ENCODE assay signal across 20 cellular contexts in the genomic region with DNA sequence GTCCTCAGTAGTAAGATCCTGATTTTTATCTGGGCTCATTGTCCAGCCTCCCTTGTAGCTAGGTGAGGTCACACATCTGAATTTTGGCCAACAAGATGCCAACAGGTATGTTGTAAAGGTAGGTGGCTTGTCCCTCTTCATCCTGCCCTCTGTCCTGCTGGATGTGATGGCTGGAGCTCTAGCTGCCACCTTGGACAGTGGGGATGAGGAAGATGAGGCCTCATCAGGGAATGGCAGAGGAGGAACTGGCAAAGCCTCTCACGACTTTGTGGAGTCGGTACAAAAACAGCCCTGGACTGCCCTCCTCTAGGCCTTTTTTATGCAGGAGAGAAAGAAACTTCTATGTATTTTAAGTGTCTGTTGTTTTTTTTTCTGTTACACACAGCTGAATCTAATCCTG. TPM values are rescaled to one million over a fixed set of nuclear protein-coding genes. Genes with fewer than 3 reads are reported as not detected.
DNase-seq lines count a peak whose midpoint lies in the region; ATAC-seq, FAIRE-seq and TF ChIP-seq lines count a peak whose summit lies in the region.
"Had no signal": no experiment of that assay in that cellular context is flagged by ENCODE, and none has a peak within 500 bp of the region (broad histone marks: within the 10 kb centered on the region; RNA-seq: fewer than 3 reads in every experiment).

No MANE protein-coding gene starts in this region.

- H3K4me1 ChIP-seq in right lobe of liver = peaks cover 0 to 7% (median 0%) of the 10 kb centered on the region in 4 donors
- H3K4me1 ChIP-seq in HepG2 (ENCODE audit: insufficient read depth, low read length) = peaks cover 29% of the 10 kb centered on the region
- peaks cover 53% of the 10 kb centered on the region for H3K4me1 ChIP-seq in hepatocyte (ENCODE audit: insufficient read depth)
- H3K4me1 ChIP-seq in skeletal muscle tissue (ENCODE audit: control insufficient read depth in 3 of 3, insufficient read depth in 3 of 3, low read length in 3 of 3) = peaks cover 23 to 44% (median 36%) of the 10 kb centered on the region in 3 donors
- H3K4me1 ChIP-seq: HAP-1 had no signal

- ATAC-seq in right lobe of liver (no peak), HepG2 (no peak), HG02763 (IDR thresholded peaks at IDR 0.05; ENCODE audit: unreplicated experiment) (no peak)
- ATAC-seq in activated CD8-positive, alpha-beta memory T cell treated with anti-CD3 and anti-CD28 coated beads, Interleukin-2, amount 10 ng/mL, durations not matched to agents 7 days and 5 days = no peak

- no peak overlapping the region for H2AFZ ChIP-seq in HepG2 (ENCODE audit: low read length)
- no peak overlapping the region for H2AFZ ChIP-seq in hepatocyte

- POLR2A ChIA-PET in HepG2 (lab: Yijun Ruan, JAX) = interaction anchor here (3.9 kb wide), 1 partner anchor 12 kb away, joined by 33 read pairs; a partner anchor contains a TSS
- POLR2A ChIA-PET in activated CD4-positive, alpha-beta memory T cell treated with anti-CD3 and anti-CD28 coated beads for 36 hours (lab: Charles Lee) = no interaction called here

- H3K4me2 ChIP-seq in HepG2 (ENCODE audit: low read depth, low read length) = no peak overlapping the region
- H3K4me2 ChIP-seq in hepatocyte = peak overlapping the region; percentile 27

- TF ChIP-seq CTCF in right lobe of liver (IDR thresholded peaks at IDR 0.05) (no peak), HepG2 (CRISPR knock-in tag; IDR thresholded peaks at IDR 0.05) (no peak), hepatocyte (IDR thresholded peaks at IDR 0.05; ENCODE audit: poor library complexity) (no peak)

- peaks cover 18% of the 10 kb centered on the region for H3K27me3 Mint-ChIP-seq in activated CD8-positive, alpha-beta memory T cell treated with anti-CD3 and anti-CD28 coated beads, Interleukin-2, amount 10 ng/mL, durations not matched to agents 7 days and 5 days
- H3K27me3 Mint-ChIP-seq in activated CD4-positive, alpha-beta memory T cell treated with anti-CD3 and anti-CD28 coated beads for 36 hours = no peaks in the 10 kb centered on the region
- H3K27me3 Mint-ChIP-seq: dendritic cell treated with granulocyte-macrophage colony-stimulating factor and Interleukin-4, amounts not matched to agents 40 ng/mL and 50 ng/mL, for 4 days; type B pancreatic cell had no signal

- DNase-seq in right lobe of liver = peak in 2 of 3 donors; percentile 1 to 12
- no peak for DNase-seq in HepG2 (ENCODE audit: low spot score)
- DNase-seq in hepatocyte (ENCODE audit: low spot score) = no peak
- DNase-seq in activated CD8-positive, alpha-beta memory T cell treated with anti-CD3 and anti-CD28 coated beads, Interleukin-2, amount 10 ng/mL, durations not matched to agents 7 days and 5 days = no peak
- no peak for DNase-seq in activated CD4-positive, alpha-beta memory T cell treated with anti-CD3 and anti-CD28 coated beads for 36 hours
- no peak for DNase-seq in iPS-NIHi7 (ENCODE audit: extremely low spot score)
- DNase-seq: activated CD4-positive, alpha-beta T cell treated with anti-CD3 and anti-CD28 coated beads for 4 hours; activated naive CD4-positive, alpha-beta T cell treated with anti-CD3 and anti-CD28 coated beads for 36 hours; activated T-cell treated with anti-CD3 and anti-CD28 coated beads for 4 hours; NCI-H1105; NCI-H526 treated with DMSO at 0.1 percent for 48 hours had no signal

- TF ChIP-seq POLR2A in right lobe of liver (IDR thresholded peaks at IDR 0.05) (no peak), HepG2 (IDR thresholded peaks at IDR 0.05; ENCODE audit: insufficient read depth in 1 of 2, low read depth in 2 of 2, low read length in 2 of 2) (no peak)

- intact Hi-C loops in right lobe of liver (cut with DNase I) = no loop called here
- intact Hi-C loops in HepG2 (cut with micrococcal nuclease; ENCODE audit: unreplicated experiment) = no loop called here
- intact Hi-C loops in activated CD4-positive, alpha-beta memory T cell treated with anti-CD3 and anti-CD28 coated beads for 36 hours (cut with micrococcal nuclease) = no loop called here

- H4K20me1 ChIP-seq in HepG2 (ENCODE audit: insufficient read depth, low read length) (no peaks in the 10 kb centered on the region), hepatocyte (ENCODE audit: insufficient read depth, poor library complexity, severe bottlenecking) (no peaks in the 10 kb centered on the region)

- BruUV-seq in HepG2 (replicated peaks; lab: Mats Ljungman, UMichigan) = no TSS peak

- H3K9me3 ChIP-seq in right lobe of liver (no peaks in the 10 kb centered on the region), HepG2 (ENCODE audit: low read length) (no peaks in the 10 kb centered on the region), hepatocyte (ENCODE audit: low read depth) (no peaks in the 10 kb centered on the region), skeletal muscle tissue (ENCODE audit: control insufficient read depth in 3 of 3, low read length in 3 of 3) (no peaks in the 10 kb centered on the region)
- H3K9me3 ChIP-seq: HAP-1, SJSA1 had no signal

- no peaks in the 10 kb centered on the region for H3K4me1 Mint-ChIP-seq in activated CD8-positive, alpha-beta memory T cell treated with anti-CD3 and anti-CD28 coated beads, Interleukin-2, amount 10 ng/mL, durations not matched to agents 7 days and 5 days
- peaks cover 4% of the 10 kb centered on the region for H3K4me1 Mint-ChIP-seq in activated CD4-positive, alpha-beta memory T cell treated with anti-CD3 and anti-CD28 coated beads for 36 hours (ENCODE audit: low read depth)

- H3K79me2 ChIP-seq in HepG2 (ENCODE audit: insufficient read depth, low read length) (no peaks in the 10 kb centered on the region), hepatocyte (peaks cover 14% of the 10 kb centered on the region)

- H3K27me3 ChIP-seq in right lobe of liver (no peaks in the 10 kb centered on the region), HepG2 (ENCODE audit: control insufficient read depth in 1 of 2, insufficient read depth in 2 of 2, low read length in 2 of 2) (peaks cover 0 to 20% of the 10 kb centered on the region in 2 experiments; a peak in 2 of 5 replicates), hepatocyte (no peaks in the 10 kb centered on the region), skeletal muscle tissue (ENCODE audit: control insufficient read depth in 3 of 3, insufficient read depth in 3 of 3, low read length in 3 of 3) (no peaks in the 10 kb centered on the region)
- H3K27me3 ChIP-seq: SJSA1 had no signal

- FAIRE-seq in HepG2 (lab: Jason Lieb, UNC) = no peak

- no peak overlapping the region for H3K27ac Mint-ChIP-seq in activated CD8-positive, alpha-beta memory T cell treated with anti-CD3 and anti-CD28 coated beads, Interleukin-2, amount 10 ng/mL, durations not matched to agents 7 days and 5 days
- H3K27ac Mint-ChIP-seq in activated CD4-positive, alpha-beta memory T cell treated with anti-CD3 and anti-CD28 coated beads for 36 hours = no peak overlapping the region
- H3K27ac Mint-ChIP-seq: activated naive CD4-positive, alpha-beta T cell treated with anti-CD3 and anti-CD28 coated beads for 36 hours; dendritic cell treated with granulocyte-macrophage colony-stimulating factor and Interleukin-4, amounts not matched to agents 40 ng/mL and 50 ng/mL, for 4 days; type B pancreatic cell had no signal

- no peak overlapping the region for H3K4me3 ChIP-seq in right lobe of liver
- H3K4me3 ChIP-seq in HepG2 (replicated peaks in 1 of 3; ENCODE audit: insufficient read depth in 1 of 3, low read depth in 2 of 3, low read length in 3 of 3) = no peak overlapping the region
- no peak overlapping the region for H3K4me3 ChIP-seq in hepatocyte
- no peak overlapping the region for H3K4me3 ChIP-seq in skeletal muscle tissue (ENCODE audit: low read length in 3 of 3)
- H3K4me3 ChIP-seq: HAP-1, SJSA1 had no signal

- H3K9ac ChIP-seq in HepG2 (ENCODE audit: insufficient read depth, low read depth, low read length) = no peak overlapping the region
- H3K9ac ChIP-seq in skeletal muscle tissue (ENCODE audit: low read depth in 1 of 3, low read length in 3 of 3) = no peak overlapping the region

- in situ Hi-C loops in HepG2 (cut with HindIII; ENCODE audit: extremely low pct_ligation_motif_present, low pct_unique_long_range_greater_than_20kb) = no loop called here

- no peaks in the 10 kb centered on the region for H3K36me3 Mint-ChIP-seq in activated CD8-positive, alpha-beta memory T cell treated with anti-CD3 and anti-CD28 coated beads, Interleukin-2, amount 10 ng/mL, durations not matched to agents 7 days and 5 days
- H3K36me3 Mint-ChIP-seq in activated CD4-positive, alpha-beta memory T cell treated with anti-CD3 and anti-CD28 coated beads for 36 hours = no peaks in the 10 kb centered on the region

- H3K27ac ChIP-seq in right lobe of liver (no peak overlapping the region), HepG2 (ENCODE audit: extremely low read length, insufficient read depth, low read length) (no peak overlapping the region), hepatocyte (peak overlapping the region; percentile 90), skeletal muscle tissue (ENCODE audit: low read depth, low read length) (peak overlapping the region; percentile 1)
- H3K27ac ChIP-seq: SJSA1 had no signal

- H3K4me3 Mint-ChIP-seq in activated CD8-positive, alpha-beta memory T cell treated with anti-CD3 and anti-CD28 coated beads, Interleukin-2, amount 10 ng/mL, durations not matched to agents 7 days and 5 days = no peak overlapping the region
- H3K4me3 Mint-ChIP-seq in activated CD4-positive, alpha-beta memory T cell treated with anti-CD3 and anti-CD28 coated beads for 36 hours = no peak overlapping the region
- H3K4me3 Mint-ChIP-seq: activated naive CD4-positive, alpha-beta T cell treated with anti-CD3 and anti-CD28 coated beads for 36 hours; dendritic cell treated with granulocyte-macrophage colony-stimulating factor and Interleukin-4, amounts not matched to agents 40 ng/mL and 50 ng/mL, for 4 days; type B pancreatic cell had no signal

- no peaks in the 10 kb centered on the region for H3K9me2 ChIP-seq in hepatocyte (replicated peaks; ENCODE audit: insufficient read depth)

- H3K36me3 ChIP-seq in right lobe of liver (no peaks in the 10 kb centered on the region), HepG2 (replicated peaks in 1 of 2; ENCODE audit: control insufficient read depth in 1 of 2, insufficient read depth in 2 of 2, low read length in 2 of 2) (peaks cover 0 to 6% of the 10 kb centered on the region in 2 experiments; a peak in 1 of 5 replicates), hepatocyte (replicated peaks; ENCODE audit: insufficient read depth, low read depth) (no peaks in the 10 kb centered on the region), skeletal muscle tissue (ENCODE audit: control insufficient read depth in 3 of 3, insufficient read depth in 3 of 3, low read length in 3 of 3) (peaks cover 0 to 4% (median 3%) of the 10 kb centered on the region in 3 donors)

- H3K9me3 Mint-ChIP-seq in activated CD8-positive, alpha-beta memory T cell treated with anti-CD3 and anti-CD28 coated beads, Interleukin-2, amount 10 ng/mL, durations not matched to agents 7 days and 5 days (ENCODE audit: low read depth) = no peaks in the 10 kb centered on the region
- H3K9me3 Mint-ChIP-seq in activated CD4-positive, alpha-beta memory T cell treated with anti-CD3 and anti-CD28 coated beads for 36 hours = no peaks in the 10 kb centered on the region
- H3K9me3 Mint-ChIP-seq: activated naive CD4-positive, alpha-beta T cell treated with anti-CD3 and anti-CD28 coated beads for 36 hours; dendritic cell treated with granulocyte-macrophage colony-stimulating factor and Interleukin-4, amounts not matched to agents 40 ng/mL and 50 ng/mL, for 4 days; type B pancreatic cell had no signal

- 36% methylated on average over 2 of the region's 2 CpGs for WGBS in right lobe of liver (ENCODE audit: insufficient coverage, low coverage, low lambda C conversion rate, missing lambda C conversion rate)
- 25% methylated on average over 2 of the region's 2 CpGs for WGBS in HepG2 (ENCODE audit: low lambda C conversion rate)
- WGBS in hepatocyte (ENCODE audit: low lambda C conversion rate, missing lambda C conversion rate) = 38% methylated on average over 2 of the region's 2 CpGs

- TF ChIP-seq RAD21 in HepG2 (CRISPR knock-in tag; IDR thresholded peaks at IDR 0.05) = no peak

- TF ChIP-seq EP300 in HepG2 (IDR thresholded peaks at IDR 0.05; ENCODE audit: low read depth in 2 of 2, low read length in 2 of 2) = no peak
- no peak for TF ChIP-seq EP300 in HepG2 (CRISPR knock-in tag; IDR thresholded peaks at IDR 0.05; ENCODE audit: borderline replicate concordance)

- CTCF ChIA-PET in HepG2 (lab: Yijun Ruan, JAX; ENCODE audit: low intra/inter-chr PET ratio, low total read pairs) = no interaction called here
- CTCF ChIA-PET in activated CD8-positive, alpha-beta memory T cell treated with anti-CD3 and anti-CD28 coated beads, Interleukin-2, amount 10 ng/mL, durations not matched to agents 7 days and 5 days (lab: Charles Lee) = interaction anchor here (0.7 to 1.9 kb wide), 2 partner anchors 26 to 78 kb away, joined by 3 to 5 read pairs; a partner anchor contains a TSS
- CTCF ChIA-PET in activated CD4-positive, alpha-beta memory T cell treated with anti-CD3 and anti-CD28 coated beads for 36 hours (lab: Charles Lee) = interaction anchor here (1.2 kb wide), 1 partner anchor 27 kb away, joined by 7 read pairs; a partner anchor contains a TSS

RNA-seq across cellular contexts. Expression of a gene that starts 2.4 kb away (rescaled TPM):
- total RNA-seq in right lobe of liver (10 to 100 TPM in 2 of 6 experiments, 1 to 10 TPM in 4; 2.3 to 12.0 (median 6.5) TPM), HepG2 (2016; rRNA removed; fragmentation: Illumina TruSeq; extraction: Trizol) (not detected in 2 replicates), hepatocyte (360 and 362 TPM in 2 replicates), skeletal muscle tissue (29.2 TPM)
- total RNA-seq in HepG2 (2016; cell fraction: cytosol; rRNA removed; fragmentation: Illumina TruSeq; extraction: Trizol; ENCODE audit: low read depth) = not detected in 2 replicates
- total RNA-seq in HepG2 (2016; cell fraction: insoluble cytoplasmic fraction; rRNA removed; fragmentation: Illumina TruSeq; extraction: Trizol) = 0.13 TPM in 1 of 2 replicates, not detected in the other
- total RNA-seq in HepG2 (2016; cell fraction: membrane; rRNA removed; fragmentation: Illumina TruSeq; extraction: Trizol) = not detected in 2 replicates
- not detected in 2 replicates for total RNA-seq in HepG2 (2016; cell fraction: nucleus; rRNA removed; fragmentation: Illumina TruSeq; extraction: Trizol)
- polyA plus RNA-seq in HepG2 (2011; rRNA removed) (0.08 and 0.59 TPM in 2 replicates), hepatocyte (739 and 801 TPM in 2 replicates)
- 0.16 and 0.23 TPM in 2 replicates for polyA plus RNA-seq in HepG2 (2011; cell fraction: cytosol; rRNA removed)
- 0.23 and 0.88 TPM in 2 replicates for polyA plus RNA-seq in HepG2 (2011; cell fraction: nucleus; rRNA removed)
- 0.27 and 0.75 TPM in 2 replicates for polyA plus RNA-seq in HepG2 (2012)
- not detected in 2 replicates for polyA plus RNA-seq in HepG2 (2016; cell fraction: cytosol; fragmentation: Illumina TruSeq; extraction: Trizol; ENCODE audit: low read depth)
- not detected in 2 replicates for polyA plus RNA-seq in HepG2 (2016; cell fraction: insoluble cytoplasmic fraction; fragmentation: Illumina TruSeq; extraction: Trizol; ENCODE audit: low read depth)
- polyA plus RNA-seq in HepG2 (2016; cell fraction: membrane; fragmentation: Illumina TruSeq; extraction: Trizol; ENCODE audit: low read depth) = not detected in 2 replicates
- polyA plus RNA-seq in HepG2 (2016; cell fraction: nucleus; fragmentation: Illumina TruSeq; extraction: Trizol; ENCODE audit: insufficient read depth, low read depth) = not detected in 2 replicates
- 0.12 TPM in 1 of 2 replicates, not detected in the other for polyA minus RNA-seq in HepG2 (2011; rRNA and poly(A)+ RNA removed; ENCODE audit: low replicate concordance)
- polyA minus RNA-seq in HepG2 (2011; cell fraction: cytosol; rRNA and poly(A)+ RNA removed) = 0.69 TPM in 1 of 2 replicates, not detected in the other
- polyA minus RNA-seq in HepG2 (2011; cell fraction: nucleus; rRNA and poly(A)+ RNA removed) = not detected in 2 replicates
- total RNA-seq in activated CD8-positive, alpha-beta memory T cell treated with anti-CD3 and anti-CD28 coated beads, Interleukin-2, amount 10 ng/mL, durations not matched to agents 7 days and 5 days = not detected
- total RNA-seq in activated CD4-positive, alpha-beta memory T cell treated with anti-CD3 and anti-CD28 coated beads for 36 hours = not detected
- total RNA-seq: activated naive CD4-positive, alpha-beta T cell treated with anti-CD3 and anti-CD28 coated beads for 36 hours; epithelial cell of proximal tubule; glomerular endothelial cell had no signal

RNA-seq across cellular contexts. Expression of a gene that starts 11.1 kb away (rescaled TPM):
- total RNA-seq in right lobe of liver = 1 to 10 TPM; 5.7 to 9.2 (median 6.7) TPM
- 2.9 and 3.7 TPM in 2 replicates for total RNA-seq in HepG2 (2016; rRNA removed; fragmentation: Illumina TruSeq; extraction: Trizol)
- 2.7 and 3.5 TPM in 2 replicates for total RNA-seq in HepG2 (2016; cell fraction: cytosol; rRNA removed; fragmentation: Illumina TruSeq; extraction: Trizol; ENCODE audit: low read depth)
- 3.5 and 4.6 TPM in 2 replicates for total RNA-seq in HepG2 (2016; cell fraction: insoluble cytoplasmic fraction; rRNA removed; fragmentation: Illumina TruSeq; extraction: Trizol)
- 4.4 and 4.5 TPM in 2 replicates for total RNA-seq in HepG2 (2016; cell fraction: membrane; rRNA removed; fragmentation: Illumina TruSeq; extraction: Trizol)
- 5.1 and 5.6 TPM in 2 replicates for total RNA-seq in HepG2 (2016; cell fraction: nucleus; rRNA removed; fragmentation: Illumina TruSeq; extraction: Trizol)
- polyA plus RNA-seq in HepG2 (2011; rRNA removed) = 5.9 and 6.4 TPM in 2 replicates
- 2.6 TPM in 2 replicates for polyA plus RNA-seq in HepG2 (2011; cell fraction: cytosol; rRNA removed)
- 15.5 and 19.3 TPM in 2 replicates for polyA plus RNA-seq in HepG2 (2011; cell fraction: nucleus; rRNA removed)
- polyA plus RNA-seq in HepG2 (2012) = 4.7 and 7.2 TPM in 2 replicates
- polyA plus RNA-seq in HepG2 (2016; cell fraction: cytosol; fragmentation: Illumina TruSeq; extraction: Trizol; ENCODE audit: low read depth) = 2.3 and 3.1 TPM in 2 replicates
- polyA plus RNA-seq in HepG2 (2016; cell fraction: insoluble cytoplasmic fraction; fragmentation: Illumina TruSeq; extraction: Trizol; ENCODE audit: low read depth) = 5.8 and 8.5 TPM in 2 replicates
- 4.2 TPM in 2 replicates for polyA plus RNA-seq in HepG2 (2016; cell fraction: membrane; fragmentation: Illumina TruSeq; extraction: Trizol; ENCODE audit: low read depth)
- polyA plus RNA-seq in HepG2 (2016; cell fraction: nucleus; fragmentation: Illumina TruSeq; extraction: Trizol; ENCODE audit: insufficient read depth, low read depth) = 12.9 and 19.5 TPM in 2 replicates
- polyA minus RNA-seq in HepG2 (2011; rRNA and poly(A)+ RNA removed; ENCODE audit: low replicate concordance) = 23.8 and 23.9 TPM in 2 replicates
- polyA minus RNA-seq in HepG2 (2011; cell fraction: cytosol; rRNA and poly(A)+ RNA removed) = 4.7 and 7.5 TPM in 2 replicates
- polyA minus RNA-seq in HepG2 (2011; cell fraction: nucleus; rRNA and poly(A)+ RNA removed) = 20.3 and 20.4 TPM in 2 replicates
- total RNA-seq in hepatocyte = 19.9 and 26.1 TPM in 2 replicates
- 36.9 and 49.0 TPM in 2 replicates for polyA plus RNA-seq in hepatocyte
- 7.8 TPM for total RNA-seq in skeletal muscle tissue
- total RNA-seq in activated CD8-positive, alpha-beta memory T cell treated with anti-CD3 and anti-CD28 coated beads, Interleukin-2, amount 10 ng/mL, durations not matched to agents 7 days and 5 days = 10 to 100 TPM; 16.9 to 27.8 TPM
- 10 to 100 TPM; 15.4 to 17.2 TPM for total RNA-seq in activated CD4-positive, alpha-beta memory T cell treated with anti-CD3 and anti-CD28 coated beads for 36 hours

RNA-seq across cellular contexts. Expression of a gene that starts 21.6 kb away (rescaled TPM):
- total RNA-seq in right lobe of liver (under 1 TPM; 0.12 to 0.86 (median 0.54) TPM), HepG2 (2016; rRNA removed; fragmentation: Illumina TruSeq; extraction: Trizol) (not detected in 2 replicates), hepatocyte (5.4 and 7.8 TPM in 2 replicates), skeletal muscle tissue (2.1 TPM)
- total RNA-seq in HepG2 (2016; cell fraction: cytosol; rRNA removed; fragmentation: Illumina TruSeq; extraction: Trizol; ENCODE audit: low read depth) = not detected in 2 replicates
- not detected in 2 replicates for total RNA-seq in HepG2 (2016; cell fraction: insoluble cytoplasmic fraction; rRNA removed; fragmentation: Illumina TruSeq; extraction: Trizol)
- total RNA-seq in HepG2 (2016; cell fraction: membrane; rRNA removed; fragmentation: Illumina TruSeq; extraction: Trizol) = not detected in 2 replicates
- not detected in 2 replicates for total RNA-seq in HepG2 (2016; cell fraction: nucleus; rRNA removed; fragmentation: Illumina TruSeq; extraction: Trizol)
- polyA plus RNA-seq in HepG2 (2011; rRNA removed) (0.01 and 0.05 TPM in 2 replicates), hepatocyte (8.6 and 11.3 TPM in 2 replicates)
- 0.01 TPM in 1 of 2 replicates, not detected in the other for polyA plus RNA-seq in HepG2 (2011; cell fraction: cytosol; rRNA removed)
- polyA plus RNA-seq in HepG2 (2011; cell fraction: nucleus; rRNA removed) = 0.73 and 0.85 TPM in 2 replicates
- polyA plus RNA-seq in HepG2 (2012) = 0.27 and 0.52 TPM in 2 replicates
- not detected in 2 replicates for polyA plus RNA-seq in HepG2 (2016; cell fraction: cytosol; fragmentation: Illumina TruSeq; extraction: Trizol; ENCODE audit: low read depth)
- not detected in 2 replicates for polyA plus RNA-seq in HepG2 (2016; cell fraction: insoluble cytoplasmic fraction; fragmentation: Illumina TruSeq; extraction: Trizol; ENCODE audit: low read depth)
- polyA plus RNA-seq in HepG2 (2016; cell fraction: membrane; fragmentation: Illumina TruSeq; extraction: Trizol; ENCODE audit: low read depth) = not detected in 2 replicates
- polyA plus RNA-seq in HepG2 (2016; cell fraction: nucleus; fragmentation: Illumina TruSeq; extraction: Trizol; ENCODE audit: insufficient read depth, low read depth) = not detected in 2 replicates
- 0.14 TPM in 1 of 2 replicates, not detected in the other for polyA minus RNA-seq in HepG2 (2011; rRNA and poly(A)+ RNA removed; ENCODE audit: low replicate concordance)
- polyA minus RNA-seq in HepG2 (2011; cell fraction: cytosol; rRNA and poly(A)+ RNA removed) = not detected in 2 replicates
- polyA minus RNA-seq in HepG2 (2011; cell fraction: nucleus; rRNA and poly(A)+ RNA removed) = 0.13 TPM in 1 of 2 replicates, not detected in the other
- total RNA-seq in activated CD8-positive, alpha-beta memory T cell treated with anti-CD3 and anti-CD28 coated beads, Interleukin-2, amount 10 ng/mL, durations not matched to agents 7 days and 5 days = under 1 TPM; 0.14 to 0.20 TPM
- under 1 TPM; 0.86 to 0.97 TPM for total RNA-seq in activated CD4-positive, alpha-beta memory T cell treated with anti-CD3 and anti-CD28 coated beads for 36 hours
- total RNA-seq: LHCN-M2, SJSA1 had no signal

RNA-seq across cellular contexts. Expression of a gene that starts 26.9 kb away (rescaled TPM):
- total RNA-seq in right lobe of liver (10 to 100 TPM in 2 of 6 experiments, 1 to 10 TPM in 4; 2.3 to 27.9 (median 5.7) TPM), HepG2 (2016; rRNA removed; fragmentation: Illumina TruSeq; extraction: Trizol) (26.2 and 27.7 TPM in 2 replicates), hepatocyte (19.0 and 29.6 TPM in 2 replicates), skeletal muscle tissue (3.1 TPM)
- 7.2 and 9.1 TPM in 2 replicates for total RNA-seq in HepG2 (2016; cell fraction: cytosol; rRNA removed; fragmentation: Illumina TruSeq; extraction: Trizol; ENCODE audit: low read depth)
- 28.5 TPM in 2 replicates for total RNA-seq in HepG2 (2016; cell fraction: insoluble cytoplasmic fraction; rRNA removed; fragmentation: Illumina TruSeq; extraction: Trizol)
- 9.6 and 12.5 TPM in 2 replicates for total RNA-seq in HepG2 (2016; cell fraction: membrane; rRNA removed; fragmentation: Illumina TruSeq; extraction: Trizol)
- 16.8 and 19.2 TPM in 2 replicates for total RNA-seq in HepG2 (2016; cell fraction: nucleus; rRNA removed; fragmentation: Illumina TruSeq; extraction: Trizol)
- polyA plus RNA-seq in HepG2 (2011; rRNA removed) (28.7 and 31.1 TPM in 2 replicates), hepatocyte (30.8 and 51.3 TPM in 2 replicates)
- 19.7 and 34.3 TPM in 2 replicates for polyA plus RNA-seq in HepG2 (2011; cell fraction: cytosol; rRNA removed)
- polyA plus RNA-seq in HepG2 (2011; cell fraction: nucleus; rRNA removed) = 46.3 and 48.7 TPM in 2 replicates
- polyA plus RNA-seq in HepG2 (2012) = 11.8 and 12.8 TPM in 2 replicates
- polyA plus RNA-seq in HepG2 (2016; cell fraction: cytosol; fragmentation: Illumina TruSeq; extraction: Trizol; ENCODE audit: low read depth) = 6.7 and 10.3 TPM in 2 replicates
- 27.9 and 32.0 TPM in 2 replicates for polyA plus RNA-seq in HepG2 (2016; cell fraction: insoluble cytoplasmic fraction; fragmentation: Illumina TruSeq; extraction: Trizol; ENCODE audit: low read depth)
- polyA plus RNA-seq in HepG2 (2016; cell fraction: membrane; fragmentation: Illumina TruSeq; extraction: Trizol; ENCODE audit: low read depth) = 6.2 and 7.2 TPM in 2 replicates
- 31.9 and 36.2 TPM in 2 replicates for polyA plus RNA-seq in HepG2 (2016; cell fraction: nucleus; fragmentation: Illumina TruSeq; extraction: Trizol; ENCODE audit: insufficient read depth, low read depth)
- 24.4 and 68.8 TPM in 2 replicates for polyA minus RNA-seq in HepG2 (2011; rRNA and poly(A)+ RNA removed; ENCODE audit: low replicate concordance)
- polyA minus RNA-seq in HepG2 (2011; cell fraction: cytosol; rRNA and poly(A)+ RNA removed) = 7.4 and 11.4 TPM in 2 replicates
- polyA minus RNA-seq in HepG2 (2011; cell fraction: nucleus; rRNA and poly(A)+ RNA removed) = 19.1 and 22.0 TPM in 2 replicates
- 1 to 10 TPM; 1.1 to 2.6 TPM for total RNA-seq in activated CD8-positive, alpha-beta memory T cell treated with anti-CD3 and anti-CD28 coated beads, Interleukin-2, amount 10 ng/mL, durations not matched to agents 7 days and 5 days
- total RNA-seq in activated CD4-positive, alpha-beta memory T cell treated with anti-CD3 and anti-CD28 coated beads for 36 hours = 1 to 10 TPM; 7.2 to 7.6 TPM

Comparison
In these comparisons a context has a peak if more than half of its experiments do, and no peak if none do; other contexts are left out.
1. DNase-seq: peak in right lobe of liver (2 of 3); none in HepG2 (single experiment), hepatocyte (single experiment), activated CD8-positive, alpha-beta memory T cell treated with anti-CD3 and anti-CD28 coated beads, Interleukin-2, amount 10 ng/mL, durations not matched to agents 7 days and 5 days (single experiment), activated CD4-positive, alpha-beta memory T cell treated with anti-CD3 and anti-CD28 coated beads for 36 hours (single experiment) and iPS-NIHi7 (single experiment).
2. H3K27ac ChIP-seq: peak in hepatocyte (single experiment) and skeletal muscle tissue (single experiment); none in right lobe of liver (0 of 3) and HepG2 (single experiment).
3. RNA of a gene that starts 2.4 kb away (total RNA-seq): 360 to 362 TPM in hepatocyte; 29.2 TPM in skeletal muscle tissue (single experiment), 2.3 to 12.0 TPM in right lobe of liver, 0.13 TPM in HepG2, not detected in activated CD8-positive, alpha-beta memory T cell treated with anti-CD3 and anti-CD28 coated beads, Interleukin-2, amount 10 ng/mL, durations not matched to agents 7 days and 5 days and not detected in activated CD4-positive, alpha-beta memory T cell treated with anti-CD3 and anti-CD28 coated beads for 36 hours; every median in the first group is over 10 times any median in the second.